1 cellular context compared by ENCODE assay signal in genomic region chr18:9348079-9348671, GRCh38.
TF ChIP-seq lines count a peak whose summit lies in the region.

No MANE protein-coding gene starts in this region.

TF ChIP-seq in K562, 482 proteins besides CTCF, POLR2A, EP300 and RAD21 (continued from another document):
- TF ChIP-seq SREBF1 (IDR thresholded peaks at IDR 0.05; ENCODE audit: borderline replicate concordance, low read depth, low read length) (no peak), ZNF79 (CRISPR knock-in tag; IDR thresholded peaks at IDR 0.05; ENCODE audit: low read depth) (no peak), ZC3H8 (IDR thresholded peaks at IDR 0.05) (no peak)
